20 cellular contexts compared by ENCODE assay signal in the genomic region with DNA sequence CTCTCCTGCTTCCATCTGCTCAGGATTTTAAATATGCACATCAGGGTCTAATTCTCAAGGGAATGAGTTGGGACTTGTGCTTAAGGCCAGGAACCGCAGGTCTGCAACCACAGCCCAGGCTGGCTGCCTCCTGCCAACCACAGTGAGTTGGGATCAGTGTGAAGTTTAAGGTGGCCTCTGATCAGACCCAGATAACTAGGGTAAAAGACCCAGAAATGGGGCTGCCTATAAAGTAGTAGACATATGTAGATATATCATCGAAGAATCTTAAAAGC.
A peak's percentile ranks its signal among the peaks of the same experiment; 100 is the strongest.
DNase-seq lines count a peak whose midpoint lies in the region; ATAC-seq and TF ChIP-seq lines count a peak whose summit lies in the region.
"Had no signal": no experiment of that assay in that cellular context is flagged by ENCODE, and none has a peak within 500 bp of the region (broad histone marks: within the 10 kb centered on the region; RNA-seq: fewer than 3 reads in every experiment).

No MANE protein-coding gene starts in this region.

- H3K36me3 ChIP-seq in RWPE2 (ENCODE audit: low read depth), result no peaks in the 10 kb centered on the region
- no peaks in the 10 kb centered on the region for H3K36me3 ChIP-seq in gastroesophageal sphincter
- no peaks in the 10 kb centered on the region for H3K36me3 ChIP-seq in tibial artery
- H3K36me3 ChIP-seq: neutrophil, spleen, stomach, upper lobe of left lung had no signal

- no peak overlapping the region for H3K4me3 ChIP-seq in RWPE2 (ENCODE audit: severe bottlenecking)
- H3K4me3 ChIP-seq in gastroesophageal sphincter, result no peak overlapping the region
- no peak overlapping the region for H3K4me3 ChIP-seq in tibial artery
- H3K4me3 ChIP-seq: spleen, stomach, upper lobe of left lung had no signal

- TF ChIP-seq POLR2A in gastroesophageal sphincter (IDR thresholded peaks at IDR 0.05), result no peak
- no peak for TF ChIP-seq POLR2A in erythroblast (IDR thresholded peaks at IDR 0.05; ENCODE audit: low read length)

- no peak for TF ChIP-seq CTCF in RWPE2 (IDR thresholded peaks at IDR 0.05; ENCODE audit: poor library complexity, severe bottlenecking)
- TF ChIP-seq CTCF in gastroesophageal sphincter (IDR thresholded peaks at IDR 0.05), result no peak
- no peak for TF ChIP-seq CTCF in tibial artery (IDR thresholded peaks at IDR 0.05)

- H3K27me3 ChIP-seq in RWPE2 (ENCODE audit: insufficient read depth, poor library complexity, severe bottlenecking) (no peaks in the 10 kb centered on the region), gastroesophageal sphincter (no peaks in the 10 kb centered on the region), tibial artery (no peaks in the 10 kb centered on the region)
- H3K27me3 ChIP-seq: neutrophil, upper lobe of left lung had no signal

- H3K4me1 ChIP-seq in RWPE2 (ENCODE audit: insufficient read depth, poor library complexity, severe bottlenecking) (no peaks in the 10 kb centered on the region), gastroesophageal sphincter (peaks cover 5 to 65% (median 8%) of the 10 kb centered on the region in 3 donors), tibial artery (peaks cover 0 to 47% (median 4%) of the 10 kb centered on the region in 4 donors)

- DNase-seq in NCI-H2171 (lab: John Stamatoyannopoulos, UW) (peak; percentile 78), NCI-H2171 treated with DMSO at 0.1 percent for 48 hours (lab: John Stamatoyannopoulos, UW) (no peak), RWPE2 (ENCODE audit: low spot score) (no peak), tibial artery (no peak), erythroblast (lab: John Stamatoyannopoulos, UW) (no peak), NCI-H510A treated with DMSO at 0.1 percent for 48 hours (lab: John Stamatoyannopoulos, UW) (no peak)
- no peak for DNase-seq in activated CD4-positive, alpha-beta T cell treated with anti-CD3 and anti-CD28 coated beads, Interleukin-2, amount 50 U/mL, for 1 hour
- DNase-seq: 8988T; activated naive CD4-positive, alpha-beta T cell treated with anti-CD3 and anti-CD28 coated beads for 36 hours; activated T-cell treated with anti-CD3 and anti-CD28 coated beads, Interleukin-2, amount 50 U/mL, for 24 hours; cerebellar nuclear complex; effector CD4-positive, alpha-beta T cell; spleen; stimulated activated CD4-positive, alpha-beta T cell treated with anti-CD3 and anti-CD28 coated beads, Interleukin-4, amount 100 ng/mL, for 4 hours; stomach; T-helper 9 cell; upper lobe of left lung had no signal

- 86 to 100% methylated on average over 1 of the region's 2 CpGs for WGBS in gastroesophageal sphincter (ENCODE audit: low coverage in 1 of 2), 2 donors

- intact Hi-C loops in tibial artery (cut with DNase I; ENCODE audit: low total_unique reads), result loop anchor here (10.0 kb wide), 1 partner anchor 309 kb away; no protein-coding TSS in a partner anchor

- ATAC-seq in RWPE2 (ENCODE audit: low read depth) (peak; percentile 33; the same call in 1 of the 3 replicates), gastroesophageal sphincter (no peak)
- ATAC-seq: activated CD4-positive, CD25-positive, alpha-beta regulatory T cell treated with anti-CD3 and anti-CD28 coated beads, Interleukin-2, amount 50 U/mL, for 24 hours had no signal

- H3K27ac ChIP-seq in RWPE2 (ENCODE audit: poor library complexity, severe bottlenecking) (no peak overlapping the region), gastroesophageal sphincter (peak overlapping the region in 3 of 4 donors; percentile 71 to 76 (median 75)), tibial artery (peak overlapping the region; percentile 49 to 63)
- H3K27ac ChIP-seq: neutrophil, spleen, upper lobe of left lung had no signal

- no peak for TF ChIP-seq EP300 in gastroesophageal sphincter (IDR thresholded peaks at IDR 0.05)

- no peaks in the 10 kb centered on the region for H3K9me3 ChIP-seq in RWPE2 (ENCODE audit: severe bottlenecking)
- no peaks in the 10 kb centered on the region for H3K9me3 ChIP-seq in gastroesophageal sphincter
- H3K9me3 ChIP-seq in tibial artery, result no peaks in the 10 kb centered on the region
- H3K9me3 ChIP-seq: neutrophil, spleen, stomach, upper lobe of left lung had no signal
